Comparison of ENCODE assay signal across 18 cellular contexts in genomic region chr22:17914474-17914873, GRCh38.
DNase-seq lines count a peak whose midpoint lies in the region; ATAC-seq and TF ChIP-seq lines count a peak whose summit lies in the region.
"Had no signal": no experiment of that assay in that cellular context is flagged by ENCODE, and none has a peak within 500 bp of the region (broad histone marks: within the 10 kb centered on the region; RNA-seq: fewer than 3 reads in every experiment).

No MANE protein-coding gene starts in this region.

- H3K9me3 ChIP-seq in heart left ventricle = no peaks in the 10 kb centered on the region
- no peaks in the 10 kb centered on the region for H3K9me3 ChIP-seq in lower lobe of right lung
- no peaks in the 10 kb centered on the region for H3K9me3 ChIP-seq in uterus
- H3K9me3 ChIP-seq: BLaER1, SJSA1, stomach had no signal

- no peak for DNase-seq in heart left ventricle
- DNase-seq in left cardiac atrium = no peak
- peak; percentile 73 for DNase-seq in cerebellum (ENCODE audit: low spot score)
- DNase-seq in midbrain (lab: John Stamatoyannopoulos, UW) = peak; percentile 25
- DNase-seq in lower lobe of right lung = no peak
- no peak for DNase-seq in uterus
- DNase-seq in mesenteric fat pad (ENCODE audit: low spot score) = no peak
- DNase-seq: activated CD4-positive, alpha-beta T cell treated with anti-CD3 and anti-CD28 coated beads, Interleukin-2, amount 10 ng/mL, durations not matched to agents 7 days and 5 days; activated naive CD8-positive, alpha-beta T cell treated with anti-CD3 and anti-CD28 coated beads for 36 hours; hypothalamus; NCI-H1105 treated with DMSO at 0.1 percent for 48 hours; NCI-H748 treated with DMSO at 0.1 percent for 48 hours; PC-9; stomach had no signal

- ATAC-seq in heart left ventricle = no peak
- ATAC-seq in left cardiac atrium = no peak
- no peak for ATAC-seq in lower lobe of right lung
- ATAC-seq: HepG2 had no signal

- WGBS in heart left ventricle, 4 donors = 51 to 66% (median 55%) methylated on average over 3 of the region's 3 CpGs

- H3K36me3 ChIP-seq in heart left ventricle (no peaks in the 10 kb centered on the region), lower lobe of right lung (no peaks in the 10 kb centered on the region), uterus (no peaks in the 10 kb centered on the region)
- H3K36me3 ChIP-seq: SJSA1, stomach had no signal

- peaks cover 4 to 100% (median 57%) of the 10 kb centered on the region in 12 donors for H3K4me1 ChIP-seq in heart left ventricle
- H3K4me1 ChIP-seq in lower lobe of right lung = peaks cover 32% of the 10 kb centered on the region
- H3K4me1 ChIP-seq in uterus = peaks cover 0 to 17% of the 10 kb centered on the region in 2 donors

- H3K27me3 ChIP-seq in heart left ventricle (no peaks in the 10 kb centered on the region), lower lobe of right lung (ENCODE audit: low read depth) (no peaks in the 10 kb centered on the region), uterus (no peaks in the 10 kb centered on the region)
- H3K27me3 ChIP-seq: BLaER1, SJSA1, stomach had no signal

- TF ChIP-seq CTCF in heart left ventricle (IDR thresholded peaks at IDR 0.05) (no peak), lower lobe of right lung (IDR thresholded peaks at IDR 0.05) (no peak), uterus (IDR thresholded peaks at IDR 0.05) (no peak)

- H3K27ac ChIP-seq in heart left ventricle (peak overlapping the region in 11 of 12 donors; percentile 43 to 96 (median 89)), temporal lobe (ENCODE audit: low read depth, low read length) (peak overlapping the region; percentile 74), lower lobe of right lung (no peak overlapping the region), uterus (no peak overlapping the region)
- H3K27ac ChIP-seq: BLaER1, PC-9, SJSA1 had no signal

- intact Hi-C loops in heart left ventricle (cut with DNase I) (loop anchor here in 8 of 10 donors (5.0 to 10.0 kb wide), 7 partner anchors 33 to 163 kb away; partner anchors contain the start of genes PEX26 (in 3 of the 8) and MICAL3 (in 2 of the 8)), left cardiac atrium (cut with DNase I) (loop anchor here (5.0 to 10.0 kb wide), 3 partner anchors 70 to 163 kb away; partner anchors contain the start of gene PEX26 (in 1 of the 2)), lower lobe of right lung (cut with DNase I) (no loop called here), uterus (cut with DNase I; ENCODE audit: low total_unique reads) (no loop called here)

- TF ChIP-seq POLR2A in heart left ventricle (IDR thresholded peaks at IDR 0.05) (no peak), uterus (IDR thresholded peaks at IDR 0.05) (no peak)

- no peak overlapping the region for H3K4me3 ChIP-seq in heart left ventricle
- H3K4me3 ChIP-seq in lower lobe of right lung = no peak overlapping the region
- H3K4me3 ChIP-seq in uterus = no peak overlapping the region
- H3K4me3 ChIP-seq: BLaER1, PC-9, SJSA1, stomach had no signal

Comparison
In these comparisons a context has a peak if more than half of its experiments do, and no peak if none do; other contexts are left out.
1. DNase-seq: peak in cerebellum (single experiment) and midbrain (single experiment); none in heart left ventricle (0 of 5), left cardiac atrium (single experiment), lower lobe of right lung (single experiment), uterus (0 of 2) and mesenteric fat pad (single experiment).
2. H3K27ac ChIP-seq: peak in heart left ventricle (11 of 12) and temporal lobe (single experiment); none in lower lobe of right lung (single experiment) and uterus (0 of 2).
3. intact Hi-C loops: an anchor here in heart left ventricle (5.0 to 10.0 kb wide) and left cardiac atrium (5.0 to 10.0 kb wide); none called in lower lobe of right lung and uterus.